In genomic region chr20:36951977-36952738, GRCh38 we compare ENCODE assay signal across 8 cellular contexts. TPM values are rescaled to one million over a fixed set of nuclear protein-coding genes. Genes with fewer than 3 reads are reported as not detected.
DNase-seq lines count a peak whose midpoint lies in the region; ATAC-seq and TF ChIP-seq lines count a peak whose summit lies in the region.

No MANE protein-coding gene starts in this region.

- H3K27me3 Mint-ChIP-seq in Caco-2 (ENCODE audit: insufficient read depth, unreplicated experiment) = no peaks in the 10 kb centered on the region
- H3K27me3 Mint-ChIP-seq in endodermal cell (ENCODE audit: insufficient read depth) = peaks cover 44% of the 10 kb centered on the region

- H3K4me1 Mint-ChIP-seq in Caco-2 (ENCODE audit: low read depth, unreplicated experiment) = peaks cover 18% of the 10 kb centered on the region
- H3K4me1 Mint-ChIP-seq in endodermal cell = peaks cover 4% of the 10 kb centered on the region

- CTCF ChIA-PET in Caco-2 (lab: Charles Lee) (interaction anchor here (0.6 kb wide), 1 partner anchor 160 kb away, joined by 3 read pairs; no protein-coding TSS in a partner anchor), OCI-LY7 (lab: Charles Lee; ENCODE audit: unreplicated experiment) (no interaction called here)

- no peak for ATAC-seq in activated CD4-positive, CD25-positive, alpha-beta regulatory T cell treated with anti-CD3 and anti-CD28 coated beads, Interleukin-2, amount 50 U/mL, for 24 hours
- no peak for ATAC-seq in GM19397 (IDR thresholded peaks at IDR 0.05; ENCODE audit: unreplicated experiment)

- intact Hi-C loops in Caco-2 (cut with micrococcal nuclease; ENCODE audit: unreplicated experiment) = loop anchor here (1.0 to 2.0 kb wide), 2 partner anchors 33 to 226 kb away; no protein-coding TSS in a partner anchor
- intact Hi-C loops in OCI-LY7 (cut with micrococcal nuclease; ENCODE audit: unreplicated experiment) = loop anchor here (5.0 kb wide), 1 partner anchor 145 kb away; the partner anchor contains the start of gene RBL1

- H3K79me2 ChIP-seq in OCI-LY7 (ENCODE audit: insufficient read depth, low read depth, low read length) = peaks cover 14% of the 10 kb centered on the region; the same call in 1 of the 2 replicates

- H3K4me3 Mint-ChIP-seq in Caco-2 (ENCODE audit: unreplicated experiment) (peak overlapping the region; percentile 98), endodermal cell (peak overlapping the region; percentile 75)

- H3K27ac Mint-ChIP-seq in Caco-2 (ENCODE audit: unreplicated experiment) = peak overlapping the region; percentile 96
- peak overlapping the region; percentile 84 for H3K27ac Mint-ChIP-seq in endodermal cell

- H3K4me2 ChIP-seq in OCI-LY7 (ENCODE audit: low read length) = peak overlapping the region; percentile 90

- H3K9me2 ChIP-seq in OCI-LY7 (ENCODE audit: insufficient read depth, low read length) = no peaks in the 10 kb centered on the region

- 0 out of 2 replicates have a peak, but pooled peaks cover 7% of the 10 kb centered on the region for H4K20me1 ChIP-seq in OCI-LY7 (ENCODE audit: insufficient read depth, low read length)

- H3K4me1 ChIP-seq in Caco-2 (peaks cover 3% of the 10 kb centered on the region; the same call in 1 of the 2 replicates), OCI-LY7 (ENCODE audit: insufficient read depth, low read length, poor library complexity, severe bottlenecking) (peaks cover 23% of the 10 kb centered on the region), endodermal cell (ENCODE audit: control insufficient read depth, insufficient read depth, low read length) (no peaks in the 10 kb centered on the region), neutrophil (ENCODE audit: control insufficient read depth in 1 of 2, insufficient read depth in 1 of 2, low read depth in 1 of 2, low read length in 1 of 2) (peaks cover 26 to 36% of the 10 kb centered on the region in 2 experiments)

- no peak for TF ChIP-seq CTCF in Caco-2 (IDR thresholded peaks at IDR 0.05; ENCODE audit: insufficient read depth in 1 of 2, low read depth in 1 of 2, low read length in 1 of 2, severe bottlenecking in 1 of 2, unreplicated experiment in 1 of 2)
- TF ChIP-seq CTCF in OCI-LY7 (conservative IDR thresholded peaks at IDR 0.05; ENCODE audit: low read length) = no peak
- no peak for TF ChIP-seq CTCF in endodermal cell (conservative IDR thresholded peaks at IDR 0.05)
- no peak for TF ChIP-seq CTCF in neutrophil (IDR thresholded peaks at IDR 0.05)

- DNase-seq in Caco-2 = no peak
- DNase-seq in OCI-LY7 (ENCODE audit: low spot score) = no peak
- no peak for DNase-seq in endodermal cell
- DNase-seq in NAMALWA (ENCODE audit: low spot score) = no peak
- no peak for DNase-seq in activated CD4-positive, alpha-beta T cell treated with anti-CD3 and anti-CD28 coated beads for 48 hours

- H3K9me3 Mint-ChIP-seq in Caco-2 (ENCODE audit: unreplicated experiment) = peaks cover under 1% of the 10 kb centered on the region
- no peaks in the 10 kb centered on the region for H3K9me3 Mint-ChIP-seq in endodermal cell

- BruUV-seq in Caco-2 (replicated peaks; lab: Mats Ljungman, UMichigan) = TSS peak; percentile 98
- no TSS peak for BruUV-seq in OCI-LY7 (replicated peaks; lab: Mats Ljungman, UMichigan)

- H3K36me3 ChIP-seq in Caco-2 (ENCODE audit: control insufficient read depth, insufficient read depth, low read length) = no peaks in the 10 kb centered on the region
- H3K36me3 ChIP-seq in OCI-LY7 (ENCODE audit: insufficient read depth, low read length) = no peaks in the 10 kb centered on the region
- no peaks in the 10 kb centered on the region for H3K36me3 ChIP-seq in endodermal cell (ENCODE audit: control insufficient read depth, insufficient read depth, low read length)
- H3K36me3 ChIP-seq in neutrophil = no peaks in the 10 kb centered on the region

- POLR2A ChIA-PET in Caco-2 (lab: Charles Lee) (no interaction called here), OCI-LY7 (lab: Charles Lee) (interaction anchor here (0.7 to 0.8 kb wide), 2 partner anchors 57 to 369 kb away, joined by 4 read pairs; no protein-coding TSS in a partner anchor)

- H3K4me3 ChIP-seq in Caco-2 (ENCODE audit: low read depth, low read length) = peak overlapping the region; percentile 95
- peak overlapping the region; percentile 77 for H3K4me3 ChIP-seq in OCI-LY7 (ENCODE audit: low read depth, low read length, poor library complexity, severe bottlenecking)
- peak overlapping the region; percentile 79 for H3K4me3 ChIP-seq in endodermal cell (ENCODE audit: low read length)
- peak overlapping the region; percentile 84 to 96 for H3K4me3 ChIP-seq in neutrophil (ENCODE audit: low read depth in 1 of 2, low read length in 1 of 2)

- 39% methylated on average over 10 of the region's 11 CpGs; no CpG with 5 or more reads in 1 of the 2 experiments for WGBS in endodermal cell (ENCODE audit: insufficient coverage in 1 of 2, insufficient read length in 1 of 2), 2 experiments

- H3K27ac ChIP-seq in OCI-LY7 (ENCODE audit: low read depth, low read length, poor library complexity, severe bottlenecking) = peak overlapping the region; percentile 41
- no peak overlapping the region for H3K27ac ChIP-seq in endodermal cell (ENCODE audit: low read depth, low read length)
- peak overlapping the region; percentile 89 for H3K27ac ChIP-seq in neutrophil

- peak overlapping the region; percentile 99 for H2AFZ ChIP-seq in OCI-LY7 (ENCODE audit: low read length)

- no peak overlapping the region for H3K9ac ChIP-seq in endodermal cell (ENCODE audit: extremely low read depth, low read length, poor library complexity, severe bottlenecking)

- no peaks in the 10 kb centered on the region for H3K27me3 ChIP-seq in Caco-2 (replicated peaks; ENCODE audit: control insufficient read depth, insufficient read depth, low read length)
- peaks cover 43% of the 10 kb centered on the region for H3K27me3 ChIP-seq in endodermal cell (ENCODE audit: control insufficient read depth, insufficient read depth, low read length, poor library complexity, severe bottlenecking)
- H3K27me3 ChIP-seq in neutrophil = no peaks in the 10 kb centered on the region

- peaks cover 15% of the 10 kb centered on the region for H3K36me3 Mint-ChIP-seq in Caco-2 (ENCODE audit: insufficient read depth, unreplicated experiment)
- no peaks in the 10 kb centered on the region for H3K36me3 Mint-ChIP-seq in endodermal cell (ENCODE audit: low read depth)

- no peaks in the 10 kb centered on the region for H3K9me3 ChIP-seq in Caco-2
- H3K9me3 ChIP-seq in OCI-LY7 (ENCODE audit: low read length) = no peaks in the 10 kb centered on the region
- no peaks in the 10 kb centered on the region for H3K9me3 ChIP-seq in endodermal cell (ENCODE audit: control insufficient read depth, low read length)
- H3K9me3 ChIP-seq in neutrophil = no peaks in the 10 kb centered on the region

RNA-seq across cellular contexts. Expression of gene SAMHD1, which starts 0.7 kb away (rescaled TPM):
- total RNA-seq in Caco-2 (2022) (56.8 and 63.0 TPM in 2 replicates), OCI-LY7 (2022) (13.7 and 20.8 TPM in 2 replicates), endodermal cell (1 to 10 TPM; 3.7 to 4.9 TPM)
- 7.9 and 10.6 TPM in 2 replicates for total RNA-seq in OCI-LY7 (2014; rRNA removed; shearing (Covaris generic))
- 6.9 TPM for polyA plus RNA-seq in endodermal cell (2013, experiment 1 of 2)
- 4.2 TPM for polyA plus RNA-seq in endodermal cell (2013, experiment 2 of 2)
